ENCODE assay signal across 16 cellular contexts in genomic region chr3:56764184-56764583, GRCh38. TPM values are rescaled to one million over a fixed set of nuclear protein-coding genes. Genes with fewer than 3 reads are reported as not detected.
DNase-seq lines count a peak whose midpoint lies in the region; ATAC-seq lines count a peak whose summit lies in the region.
"Had no signal": no experiment of that assay in that cellular context is flagged by ENCODE, and none has a peak within 500 bp of the region (broad histone marks: within the 10 kb centered on the region; RNA-seq: fewer than 3 reads in every experiment).

No MANE protein-coding gene starts in this region.

- intact Hi-C loops in posterior vena cava (cut with DNase I) = no loop called here

- peak in 1 of 2 donors; percentile 16 for ATAC-seq in activated naive CD4-positive, alpha-beta T cell treated with anti-CD3 and anti-CD28 coated beads, Interleukin-2, amount 50 U/mL, for 72 hours
- ATAC-seq in natural killer cell treated with Interleukin-12 subunit alpha and Interleukin-12 subunit beta and Interleukin-15 and Interleukin-18, amount 100 ng/mL, for 72 hours = no peak
- no peak for ATAC-seq in GM19328 (IDR thresholded peaks at IDR 0.05; ENCODE audit: unreplicated experiment)

- no peak for DNase-seq in activated naive CD4-positive, alpha-beta T cell treated with anti-CD3 and anti-CD28 coated beads, Interleukin-2, amount 50 U/mL, for 72 hours (ENCODE audit: low spot score in 2 of 2)
- DNase-seq in activated naive CD4-positive, alpha-beta T cell treated with anti-CD3 and anti-CD28 coated beads, Interleukin-2, amount 10 ng/mL, durations not matched to agents 7 days and 5 days = no peak
- DNase-seq in natural killer cell treated with Interleukin-12 subunit alpha and Interleukin-12 subunit beta and Interleukin-15 and Interleukin-18, amount 100 ng/mL, for 72 hours (ENCODE audit: low spot score) = no peak
- DNase-seq in DMS79 (lab: John Stamatoyannopoulos, UW) = no peak
- no peak for DNase-seq in posterior vena cava (ENCODE audit: low spot score)
- DNase-seq: ACHN, Calu3, DMS53, NCI-H1105 treated with DMSO at 0.1 percent for 48 hours, NCI-H1694 treated with DMSO at 0.1 percent for 48 hours, NCI-H2107, NCI-H2227 treated with DMSO at 0.1 percent for 48 hours, NCI-H524, PC-9 had no signal

- H3K27ac Mint-ChIP-seq in activated naive CD4-positive, alpha-beta T cell treated with anti-CD3 and anti-CD28 coated beads, Interleukin-2, amount 50 U/mL, for 72 hours = peak overlapping the region; percentile 26 to 46
- no peak overlapping the region for H3K27ac Mint-ChIP-seq in activated naive CD4-positive, alpha-beta T cell treated with anti-CD3 and anti-CD28 coated beads, Interleukin-2, amount 10 ng/mL, durations not matched to agents 7 days and 5 days
- peak overlapping the region; percentile 91 for H3K27ac Mint-ChIP-seq in activated naive CD8-positive, alpha-beta T cell
- H3K27ac Mint-ChIP-seq in natural killer cell treated with Interleukin-12 subunit alpha and Interleukin-12 subunit beta and Interleukin-15 and Interleukin-18, amount 100 ng/mL, for 72 hours = peak overlapping the region; percentile 68 to 90

- H3K9me3 Mint-ChIP-seq in activated naive CD4-positive, alpha-beta T cell treated with anti-CD3 and anti-CD28 coated beads, Interleukin-2, amount 50 U/mL, for 72 hours = peaks cover 0 to 5% of the 10 kb centered on the region in 2 donors
- H3K9me3 Mint-ChIP-seq in activated naive CD4-positive, alpha-beta T cell treated with anti-CD3 and anti-CD28 coated beads, Interleukin-2, amount 10 ng/mL, durations not matched to agents 7 days and 5 days = peaks cover 3% of the 10 kb centered on the region
- H3K9me3 Mint-ChIP-seq in activated naive CD8-positive, alpha-beta T cell (ENCODE audit: low read depth) = no peaks in the 10 kb centered on the region
- H3K9me3 Mint-ChIP-seq in natural killer cell treated with Interleukin-12 subunit alpha and Interleukin-12 subunit beta and Interleukin-15 and Interleukin-18, amount 100 ng/mL, for 72 hours = no peaks in the 10 kb centered on the region

- H3K4me1 Mint-ChIP-seq in activated naive CD4-positive, alpha-beta T cell treated with anti-CD3 and anti-CD28 coated beads, Interleukin-2, amount 10 ng/mL, durations not matched to agents 7 days and 5 days = peaks cover 67% of the 10 kb centered on the region
- H3K4me1 Mint-ChIP-seq in activated naive CD8-positive, alpha-beta T cell (ENCODE audit: low read depth) = peaks cover 84% of the 10 kb centered on the region
- peaks cover 77 to 84% of the 10 kb centered on the region in 2 donors for H3K4me1 Mint-ChIP-seq in natural killer cell treated with Interleukin-12 subunit alpha and Interleukin-12 subunit beta and Interleukin-15 and Interleukin-18, amount 100 ng/mL, for 72 hours (ENCODE audit: low read depth in 2 of 2)

- CTCF ChIA-PET in activated naive CD4-positive, alpha-beta T cell treated with anti-CD3 and anti-CD28 coated beads, Interleukin-2, amount 10 ng/mL, durations not matched to agents 7 days and 5 days (lab: Charles Lee) = interaction anchor here (1.6 to 2.6 kb wide), 2 partner anchors 11 to 36 kb away, joined by 4 to 14 read pairs; no protein-coding TSS in a partner anchor

- peaks cover 19 to 62% of the 10 kb centered on the region in 2 donors for H3K36me3 Mint-ChIP-seq in activated naive CD4-positive, alpha-beta T cell treated with anti-CD3 and anti-CD28 coated beads, Interleukin-2, amount 50 U/mL, for 72 hours
- peaks cover 70% of the 10 kb centered on the region for H3K36me3 Mint-ChIP-seq in activated naive CD4-positive, alpha-beta T cell treated with anti-CD3 and anti-CD28 coated beads, Interleukin-2, amount 10 ng/mL, durations not matched to agents 7 days and 5 days
- H3K36me3 Mint-ChIP-seq in activated naive CD8-positive, alpha-beta T cell = peaks cover 23% of the 10 kb centered on the region
- peaks cover 11% of the 10 kb centered on the region for H3K36me3 Mint-ChIP-seq in natural killer cell treated with Interleukin-12 subunit alpha and Interleukin-12 subunit beta and Interleukin-15 and Interleukin-18, amount 100 ng/mL, for 72 hours

- no peaks in the 10 kb centered on the region for H3K27me3 Mint-ChIP-seq in activated naive CD4-positive, alpha-beta T cell treated with anti-CD3 and anti-CD28 coated beads, Interleukin-2, amount 10 ng/mL, durations not matched to agents 7 days and 5 days
- no peaks in the 10 kb centered on the region for H3K27me3 Mint-ChIP-seq in activated naive CD8-positive, alpha-beta T cell
- no peaks in the 10 kb centered on the region for H3K27me3 Mint-ChIP-seq in natural killer cell treated with Interleukin-12 subunit alpha and Interleukin-12 subunit beta and Interleukin-15 and Interleukin-18, amount 100 ng/mL, for 72 hours

- no peak overlapping the region for H3K4me3 Mint-ChIP-seq in activated naive CD4-positive, alpha-beta T cell treated with anti-CD3 and anti-CD28 coated beads, Interleukin-2, amount 10 ng/mL, durations not matched to agents 7 days and 5 days
- peak overlapping the region; percentile 33 for H3K4me3 Mint-ChIP-seq in activated naive CD8-positive, alpha-beta T cell
- H3K4me3 Mint-ChIP-seq in natural killer cell treated with Interleukin-12 subunit alpha and Interleukin-12 subunit beta and Interleukin-15 and Interleukin-18, amount 100 ng/mL, for 72 hours = no peak overlapping the region

RNA-seq across cellular contexts. Expression of gene ARHGEF3, which starts 37.6 kb away (rescaled TPM):
- total RNA-seq in activated naive CD4-positive, alpha-beta T cell treated with anti-CD3 and anti-CD28 coated beads, Interleukin-2, amount 50 U/mL, for 72 hours = 10 to 100 TPM; 35.7 to 54.0 TPM
- total RNA-seq in natural killer cell treated with Interleukin-12 subunit alpha and Interleukin-12 subunit beta and Interleukin-15 and Interleukin-18, amount 100 ng/mL, for 72 hours = 100 to 1,000 TPM in 1 of 2 donors, 10 to 100 TPM in 1; 42.9 to 102 TPM
- total RNA-seq in posterior vena cava = 10 to 100 TPM; 20.3 to 24.2 TPM
